Comparison of ENCODE assay signal across 7 cellular contexts in genomic region chr7:47877336-47877735, GRCh38.
"Had no signal": no experiment of that assay in that cellular context is flagged by ENCODE, and none has a peak within 500 bp of the region (broad histone marks: within the 10 kb centered on the region; RNA-seq: fewer than 3 reads in every experiment).

No MANE protein-coding gene starts in this region.

- H2AFZ ChIP-seq: GM23338 had no signal

- DNase-seq: H9, HCEC 1CT had no signal

- ATAC-seq: GM23338 had no signal

- H3K4me3 Mint-ChIP-seq: GM23338, H9, IgD-negative memory B cell had no signal

- H3K9me3 Mint-ChIP-seq: GM23338, H9, IgD-negative memory B cell had no signal

- H3K4me1 Mint-ChIP-seq: GM23338 had no signal

- H3K4me2 ChIP-seq: GM23338 had no signal

- H3K4me3 ChIP-seq: GM23338 had no signal

- H3K27me3 Mint-ChIP-seq: IgD-negative memory B cell had no signal

- H3K27ac Mint-ChIP-seq: GM23338, H9, IgD-negative memory B cell had no signal

- FAIRE-seq: H1, H54, HTR-8/SVneo had no signal
